12 cellular contexts compared by ENCODE assay signal in the genomic region with DNA sequence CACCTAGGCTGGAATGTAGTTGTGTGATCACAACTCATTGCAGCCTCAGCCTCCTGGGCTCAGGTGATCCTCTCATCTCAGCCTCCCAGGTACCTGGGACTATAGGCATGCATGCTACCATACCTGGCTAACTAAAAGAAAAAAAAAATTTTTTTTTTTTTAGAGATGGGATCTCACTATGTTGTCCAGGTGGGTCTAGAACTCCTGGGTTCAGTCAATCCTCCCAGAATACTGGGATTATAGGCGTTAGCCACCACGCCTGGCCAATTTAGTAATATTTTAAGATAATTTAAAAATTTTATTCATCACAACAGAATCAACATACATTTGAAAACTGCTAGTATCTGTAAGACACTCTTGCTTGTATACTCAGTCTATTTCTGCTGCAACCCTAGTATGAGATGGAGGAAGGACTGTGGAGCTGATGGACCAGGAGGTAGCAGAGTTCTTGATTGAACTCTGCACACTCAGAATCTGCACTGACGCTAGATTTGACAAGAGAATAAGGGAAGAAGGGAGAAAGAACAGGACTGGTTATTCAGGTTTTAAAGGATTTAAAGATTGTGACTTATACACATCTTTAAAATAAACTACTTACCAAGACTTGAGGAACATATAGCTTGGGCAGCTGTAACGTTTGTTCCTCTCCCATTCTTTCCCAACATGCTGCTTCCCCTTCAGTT. TPM values are rescaled to one million over a fixed set of nuclear protein-coding genes. Genes with fewer than 3 reads are reported as not detected.
DNase-seq lines count a peak whose midpoint lies in the region; ATAC-seq, FAIRE-seq and TF ChIP-seq lines count a peak whose summit lies in the region.
"Had no signal": no experiment of that assay in that cellular context is flagged by ENCODE, and none has a peak within 500 bp of the region (broad histone marks: within the 10 kb centered on the region; RNA-seq: fewer than 3 reads in every experiment).

No MANE protein-coding gene starts in this region.

- ATAC-seq in activated CD4-positive, CD25-positive, alpha-beta regulatory T cell treated with anti-CD3 and anti-CD28 coated beads, Interleukin-2, amount 50 U/mL, for 24 hours = no peak
- ATAC-seq in stimulated activated naive CD8-positive, alpha-beta T cell treated with anti-CD3 and anti-CD28 coated beads, Interleukin-15, amount 100 ng/mL, for 72 hours = no peak

- POLR2A ChIA-PET in HEK293T (lab: Yijun Ruan, JAX) = no interaction called here

- peak overlapping the region; percentile 76 for H3K27ac Mint-ChIP-seq in osteocyte (ENCODE audit: unreplicated experiment)
- no peak overlapping the region for H3K27ac Mint-ChIP-seq in stimulated activated naive CD8-positive, alpha-beta T cell treated with anti-CD3 and anti-CD28 coated beads, Interleukin-15, amount 100 ng/mL, for 72 hours

- H3K27me3 Mint-ChIP-seq in osteocyte (ENCODE audit: unreplicated experiment) = no peaks in the 10 kb centered on the region
- H3K27me3 Mint-ChIP-seq in stimulated activated naive CD8-positive, alpha-beta T cell treated with anti-CD3 and anti-CD28 coated beads, Interleukin-15, amount 100 ng/mL, for 72 hours = no peaks in the 10 kb centered on the region

- TF ChIP-seq CTCF in coronary artery (IDR thresholded peaks at IDR 0.05) (no peak), osteocyte (IDR thresholded peaks at IDR 0.05) (no peak)

- H3K27ac ChIP-seq in coronary artery = peak overlapping the region; percentile 11 to 69

- CTCF ChIA-PET in HEK293T (lab: Yijun Ruan, JAX) = interaction anchor here (0.7 to 1.1 kb wide), 2 partner anchors 26 to 115 kb away, joined by 3 read pairs; no protein-coding TSS in a partner anchor

- H3K4me3 ChIP-seq in coronary artery = no peak overlapping the region
- H3K4me3 ChIP-seq: MG63 had no signal

- H3K4me3 Mint-ChIP-seq in osteocyte (ENCODE audit: unreplicated experiment) = no peak overlapping the region
- H3K4me3 Mint-ChIP-seq in stimulated activated naive CD8-positive, alpha-beta T cell treated with anti-CD3 and anti-CD28 coated beads, Interleukin-15, amount 100 ng/mL, for 72 hours = peak overlapping the region in 1 of 2 donors; percentile 71

- H3K36me3 Mint-ChIP-seq in osteocyte (ENCODE audit: unreplicated experiment) = no peaks in the 10 kb centered on the region

- H3K9me3 Mint-ChIP-seq in osteocyte (ENCODE audit: unreplicated experiment) = no peaks in the 10 kb centered on the region
- H3K9me3 Mint-ChIP-seq in stimulated activated naive CD8-positive, alpha-beta T cell treated with anti-CD3 and anti-CD28 coated beads, Interleukin-15, amount 100 ng/mL, for 72 hours = no peaks in the 10 kb centered on the region

- DNase-seq in GM12891 (ENCODE audit: insufficient read length, low spot score) (no peak), MV-4-11 (lab: John Stamatoyannopoulos, UW) (peak; percentile 61), coronary artery (ENCODE audit: low spot score) (no peak), osteocyte (ENCODE audit: extremely low spot score, unreplicated experiment) (no peak), iPS-NIHi7 (ENCODE audit: extremely low spot score) (no peak), HEK293T (ENCODE audit: extremely low spot score) (no peak)
- DNase-seq in stimulated activated naive CD8-positive, alpha-beta T cell treated with anti-CD3 and anti-CD28 coated beads, Interleukin-15, amount 100 ng/mL, for 72 hours = no peak
- DNase-seq: activated naive CD4-positive, alpha-beta T cell treated with Interleukin-2 at 50 U/mL for 16 hours; DND-41 had no signal

- no peak for TF ChIP-seq POLR2A in GM12891 (IDR thresholded peaks at IDR 0.05; ENCODE audit: low read depth, low read length)

- peaks cover 53% of the 10 kb centered on the region for H3K4me1 Mint-ChIP-seq in osteocyte (ENCODE audit: unreplicated experiment)
- H3K4me1 Mint-ChIP-seq in stimulated activated naive CD8-positive, alpha-beta T cell treated with anti-CD3 and anti-CD28 coated beads, Interleukin-15, amount 100 ng/mL, for 72 hours = peaks cover 41% of the 10 kb centered on the region

- FAIRE-seq in GM12891 (lab: Jason Lieb, UNC) = peak; percentile 74
- FAIRE-seq: islet of Langerhans had no signal

TF ChIP-seq in GM12891, 5 proteins besides CTCF, POLR2A, EP300 and RAD21:
- TF ChIP-seq POLR2AphosphoS5 (IDR thresholded peaks at IDR 0.05; ENCODE audit: low read depth, low read length) (no peak), TAF1 (IDR thresholded peaks at IDR 0.05; ENCODE audit: low read depth, low read length) (no peak), SPI1 (IDR thresholded peaks at IDR 0.05; ENCODE audit: low read depth, low read length) (no peak), PAX5 (IDR thresholded peaks at IDR 0.05; ENCODE audit: insufficient read depth, low read length, severe bottlenecking) (no peak), POU2F2 (IDR thresholded peaks at IDR 0.05; ENCODE audit: low read depth, low read length) (no peak)

TF ChIP-seq in HEK293T, 16 proteins besides CTCF, POLR2A, EP300 and RAD21:
- TF ChIP-seq SUZ12 (IDR thresholded peaks at IDR 0.05) (no peak), FOXA1 (IDR thresholded peaks at IDR 0.05) (no peak), HDGF (IDR thresholded peaks at IDR 0.05; ENCODE audit: borderline replicate concordance) (no peak), FOXM1 (IDR thresholded peaks at IDR 0.05; ENCODE audit: borderline replicate concordance) (no peak), BHLHE40 (IDR thresholded peaks at IDR 0.05; ENCODE audit: borderline replicate concordance) (no peak), ZNF384 (IDR thresholded peaks at IDR 0.05) (no peak), ARNT (IDR thresholded peaks at IDR 0.05) (no peak), SP1 (IDR thresholded peaks at IDR 0.05) (no peak), ELF4 (IDR thresholded peaks at IDR 0.05) (no peak), CTBP1 (IDR thresholded peaks at IDR 0.05; ENCODE audit: borderline replicate concordance) (no peak), TARDBP (IDR thresholded peaks at IDR 0.05) (no peak), L3MBTL2 (conservative IDR thresholded peaks at IDR 0.05) (no peak), NFRKB (IDR thresholded peaks at IDR 0.05) (no peak), LEF1 (IDR thresholded peaks at IDR 0.05; ENCODE audit: borderline replicate concordance) (no peak), FOXK2 (IDR thresholded peaks at IDR 0.05) (no peak)
- TF ChIP-seq, protein P1, sequence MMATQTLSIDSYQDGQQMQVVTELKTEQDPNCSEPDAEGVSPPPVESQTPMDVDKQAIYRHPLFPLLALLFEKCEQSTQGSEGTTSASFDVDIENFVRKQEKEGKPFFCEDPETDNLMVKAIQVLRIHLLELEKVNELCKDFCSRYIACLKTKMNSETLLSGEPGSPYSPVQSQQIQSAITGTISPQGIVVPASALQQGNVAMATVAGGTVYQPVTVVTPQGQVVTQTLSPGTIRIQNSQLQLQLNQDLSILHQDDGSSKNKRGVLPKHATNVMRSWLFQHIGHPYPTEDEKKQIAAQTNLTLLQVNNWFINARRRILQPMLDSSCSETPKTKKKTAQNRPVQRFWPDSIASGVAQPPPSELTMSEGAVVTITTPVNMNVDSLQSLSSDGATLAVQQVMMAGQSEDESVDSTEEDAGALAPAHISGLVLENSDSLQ (IDR thresholded peaks at IDR 0.05) = no peak

RNA-seq across cellular contexts. Expression of a gene that starts 57.6 kb away (rescaled TPM):
- 8.7 TPM for polyA plus RNA-seq in GM12891 (2012; ENCODE audit: low read depth, missing spikeins)
- 338 and 340 TPM in 2 replicates for total RNA-seq in osteocyte
